1 cellular context compared by ENCODE assay signal in genomic region chr1:17259233-17259873, GRCh38.
A peak's percentile ranks its signal among the peaks of the same experiment; 100 is the strongest.
TF ChIP-seq lines count a peak whose summit lies in the region.

No MANE protein-coding gene starts in this region.

TF ChIP-seq in HCT116, 20 proteins besides CTCF, POLR2A, EP300 and RAD21:
- peak; percentile 46 for TF ChIP-seq FOSL1 (IDR thresholded peaks at IDR 0.05; ENCODE audit: low read depth)
- TF ChIP-seq, protein P1, sequence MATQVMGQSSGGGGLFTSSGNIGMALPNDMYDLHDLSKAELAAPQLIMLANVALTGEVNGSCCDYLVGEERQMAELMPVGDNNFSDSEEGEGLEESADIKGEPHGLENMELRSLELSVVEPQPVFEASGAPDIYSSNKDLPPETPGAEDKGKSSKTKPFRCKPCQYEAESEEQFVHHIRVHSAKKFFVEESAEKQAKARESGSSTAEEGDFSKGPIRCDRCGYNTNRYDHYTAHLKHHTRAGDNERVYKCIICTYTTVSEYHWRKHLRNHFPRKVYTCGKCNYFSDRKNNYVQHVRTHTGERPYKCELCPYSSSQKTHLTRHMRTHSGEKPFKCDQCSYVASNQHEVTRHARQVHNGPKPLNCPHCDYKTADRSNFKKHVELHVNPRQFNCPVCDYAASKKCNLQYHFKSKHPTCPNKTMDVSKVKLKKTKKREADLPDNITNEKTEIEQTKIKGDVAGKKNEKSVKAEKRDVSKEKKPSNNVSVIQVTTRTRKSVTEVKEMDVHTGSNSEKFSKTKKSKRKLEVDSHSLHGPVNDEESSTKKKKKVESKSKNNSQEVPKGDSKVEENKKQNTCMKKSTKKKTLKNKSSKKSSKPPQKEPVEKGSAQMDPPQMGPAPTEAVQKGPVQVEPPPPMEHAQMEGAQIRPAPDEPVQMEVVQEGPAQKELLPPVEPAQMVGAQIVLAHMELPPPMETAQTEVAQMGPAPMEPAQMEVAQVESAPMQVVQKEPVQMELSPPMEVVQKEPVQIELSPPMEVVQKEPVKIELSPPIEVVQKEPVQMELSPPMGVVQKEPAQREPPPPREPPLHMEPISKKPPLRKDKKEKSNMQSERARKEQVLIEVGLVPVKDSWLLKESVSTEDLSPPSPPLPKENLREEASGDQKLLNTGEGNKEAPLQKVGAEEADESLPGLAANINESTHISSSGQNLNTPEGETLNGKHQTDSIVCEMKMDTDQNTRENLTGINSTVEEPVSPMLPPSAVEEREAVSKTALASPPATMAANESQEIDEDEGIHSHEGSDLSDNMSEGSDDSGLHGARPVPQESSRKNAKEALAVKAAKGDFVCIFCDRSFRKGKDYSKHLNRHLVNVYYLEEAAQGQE (IDR thresholded peaks at IDR 0.05; ENCODE audit: low read depth), result no peak
- TF ChIP-seq, protein P2, sequence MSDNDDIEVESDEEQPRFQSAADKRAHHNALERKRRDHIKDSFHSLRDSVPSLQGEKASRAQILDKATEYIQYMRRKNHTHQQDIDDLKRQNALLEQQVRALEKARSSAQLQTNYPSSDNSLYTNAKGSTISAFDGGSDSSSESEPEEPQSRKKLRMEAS (IDR thresholded peaks at IDR 0.05), result peak; percentile 72
- TF ChIP-seq, protein P3, sequence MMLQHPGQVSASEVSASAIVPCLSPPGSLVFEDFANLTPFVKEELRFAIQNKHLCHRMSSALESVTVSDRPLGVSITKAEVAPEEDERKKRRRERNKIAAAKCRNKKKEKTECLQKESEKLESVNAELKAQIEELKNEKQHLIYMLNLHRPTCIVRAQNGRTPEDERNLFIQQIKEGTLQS (IDR thresholded peaks at IDR 0.05), result no peak
- TF ChIP-seq TCF7L2 (IDR thresholded peaks at IDR 0.05; ENCODE audit: borderline replicate concordance, extremely low read depth, insufficient read depth, insufficient read length), result peak; percentile 73
- TF ChIP-seq POLR2AphosphoS5 (IDR thresholded peaks at IDR 0.05; ENCODE audit: low read depth, low read length), result no peak
- no peak for TF ChIP-seq SP1 (IDR thresholded peaks at IDR 0.05; ENCODE audit: low read depth)
- TF ChIP-seq YY1 (IDR thresholded peaks at IDR 0.05; ENCODE audit: extremely low read depth, insufficient replicate concordance, low read depth, low read length), result peak; percentile 9
- TF ChIP-seq CEBPB (IDR thresholded peaks at IDR 0.05; ENCODE audit: low read depth), result no peak
- no peak for TF ChIP-seq ZFX (IDR thresholded peaks at IDR 0.05)
